Comparison of ENCODE assay signal across 13 cellular contexts in the genomic region with DNA sequence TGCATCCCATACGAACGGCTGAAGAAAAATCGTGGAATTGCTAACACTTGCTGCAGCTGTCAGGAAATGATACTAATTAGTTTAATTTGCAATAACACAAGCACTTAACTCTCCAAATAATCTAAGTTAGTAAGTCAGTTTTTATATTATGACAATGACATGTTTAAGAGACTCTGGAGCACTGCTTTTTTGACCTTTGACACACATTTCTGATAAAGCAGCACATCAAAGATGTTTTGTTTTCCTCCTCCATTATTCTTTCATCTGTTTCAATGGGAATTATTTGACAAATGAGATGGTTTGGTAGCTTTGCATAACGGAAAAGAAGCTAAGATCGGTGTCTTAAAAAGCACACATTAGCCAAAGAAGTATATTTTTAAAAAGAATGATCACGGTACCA.
DNase-seq lines count a peak whose midpoint lies in the region; ATAC-seq, FAIRE-seq and TF ChIP-seq lines count a peak whose summit lies in the region.
"Had no signal": no experiment of that assay in that cellular context is flagged by ENCODE, and none has a peak within 500 bp of the region (broad histone marks: within the 10 kb centered on the region; RNA-seq: fewer than 3 reads in every experiment).

No MANE protein-coding gene starts in this region.

- intact Hi-C loops in gastrocnemius medialis (cut with DNase I; ENCODE audit: low total_unique reads) (no loop called here), posterior cingulate gyrus (cut with DNase I) (loop anchor here (10.0 kb wide), 1 partner anchor 107 kb away; no protein-coding TSS in a partner anchor)

- DNase-seq in HEK293T (ENCODE audit: extremely low spot score) (no peak), SK-N-MC (ENCODE audit: low read depth, low spot score) (no peak), gastrocnemius medialis (no peak), posterior cingulate gyrus (no peak), H54 (ENCODE audit: insufficient read length, low spot score) (no peak)
- DNase-seq in natural killer cell treated with Interleukin-12 subunit alpha and Interleukin-12 subunit beta and Interleukin-15 and Interleukin-18, amount 100 ng/mL, for 72 hours (ENCODE audit: low spot score), result no peak
- DNase-seq: activated CD4-positive, CD25-positive, alpha-beta regulatory T cell; Caco-2; central memory CD4-positive, alpha-beta T cell had no signal

- H3K27ac ChIP-seq in SK-N-MC, result peak overlapping the region; percentile 63
- no peak overlapping the region for H3K27ac ChIP-seq in gastrocnemius medialis

- peaks cover 0 to 3% of the 10 kb centered on the region in 2 donors for H3K4me1 Mint-ChIP-seq in natural killer cell treated with Interleukin-12 subunit alpha and Interleukin-12 subunit beta and Interleukin-15 and Interleukin-18, amount 100 ng/mL, for 72 hours (ENCODE audit: low read depth in 2 of 2)
- H3K4me1 Mint-ChIP-seq: activated T-helper 17 cell treated with anti-CD3 and anti-CD28 coated beads, Interleukin-2, amount 50 U/mL, for 72 hours had no signal

- H3K9me3 ChIP-seq in SK-N-MC (ENCODE audit: low read depth, low read length), result no peaks in the 10 kb centered on the region
- H3K9me3 ChIP-seq in iPS-15b (ENCODE audit: control insufficient read depth, insufficient read depth, low read length), result no peaks in the 10 kb centered on the region
- H3K9me3 ChIP-seq in gastrocnemius medialis, result no peaks in the 10 kb centered on the region
- H3K9me3 ChIP-seq: Caco-2 had no signal

- CTCF ChIA-PET in HEK293T (lab: Yijun Ruan, JAX), result interaction anchor here (0.8 to 0.9 kb wide), 3 partner anchors 9 to 109 kb away, joined by 3 to 5 read pairs (median 3); no protein-coding TSS in a partner anchor

- H3K27ac Mint-ChIP-seq in natural killer cell treated with Interleukin-12 subunit alpha and Interleukin-12 subunit beta and Interleukin-15 and Interleukin-18, amount 100 ng/mL, for 72 hours, result no peak overlapping the region
- H3K27ac Mint-ChIP-seq: activated T-helper 17 cell treated with anti-CD3 and anti-CD28 coated beads, Interleukin-2, amount 50 U/mL, for 72 hours; stimulated activated naive CD8-positive, alpha-beta T cell treated with anti-CD3 and anti-CD28 coated beads, Interleukin-15, Interleukin-2, amounts not matched to agents 100 ng/mL and 50 ng/mL, for 24 hours had no signal

- TF ChIP-seq CTCF in gastrocnemius medialis (IDR thresholded peaks at IDR 0.05 in 4 of 5, conservative IDR thresholded peaks at IDR 0.05 in 1 of 5), result no peak

- ATAC-seq in gastrocnemius medialis (no peak), GM18909 (IDR thresholded peaks at IDR 0.05; ENCODE audit: poor library complexity, unreplicated experiment) (no peak)
- no peak for ATAC-seq in natural killer cell treated with Interleukin-12 subunit alpha and Interleukin-12 subunit beta and Interleukin-15 and Interleukin-18, amount 100 ng/mL, for 72 hours
- ATAC-seq: activated T-helper 17 cell treated with anti-CD3 and anti-CD28 coated beads, Interleukin-2, amount 50 U/mL, for 72 hours had no signal

- peaks cover 4% of the 10 kb centered on the region for H3K27me3 ChIP-seq in iPS-15b (ENCODE audit: control insufficient read depth, insufficient read depth, low read length)
- H3K27me3 ChIP-seq in gastrocnemius medialis, result no peaks in the 10 kb centered on the region

- no peaks in the 10 kb centered on the region for H3K36me3 Mint-ChIP-seq in natural killer cell treated with Interleukin-12 subunit alpha and Interleukin-12 subunit beta and Interleukin-15 and Interleukin-18, amount 100 ng/mL, for 72 hours

- no peak overlapping the region for H3K4me3 Mint-ChIP-seq in natural killer cell treated with Interleukin-12 subunit alpha and Interleukin-12 subunit beta and Interleukin-15 and Interleukin-18, amount 100 ng/mL, for 72 hours
- H3K4me3 Mint-ChIP-seq: activated T-helper 17 cell treated with anti-CD3 and anti-CD28 coated beads, Interleukin-2, amount 50 U/mL, for 72 hours; stimulated activated naive CD8-positive, alpha-beta T cell treated with anti-CD3 and anti-CD28 coated beads, Interleukin-15, Interleukin-2, amounts not matched to agents 100 ng/mL and 50 ng/mL, for 24 hours had no signal

- H3K4me3 ChIP-seq in SK-N-MC (peak overlapping the region; percentile 64), iPS-15b (ENCODE audit: low read depth, low read length) (peak overlapping the region; percentile 20), gastrocnemius medialis (peak overlapping the region; percentile 35 to 44 (median 43))

- H3K36me3 ChIP-seq in SK-N-MC (ENCODE audit: insufficient read depth, low read length), result no peaks in the 10 kb centered on the region
- H3K36me3 ChIP-seq in iPS-15b (ENCODE audit: control insufficient read depth, insufficient read depth, low read length), result no peaks in the 10 kb centered on the region
- no peaks in the 10 kb centered on the region for H3K36me3 ChIP-seq in gastrocnemius medialis

- H3K4me1 ChIP-seq in iPS-15b (ENCODE audit: control insufficient read depth, insufficient read depth, low read length), result peaks cover 11% of the 10 kb centered on the region
- peaks cover 5 to 9% of the 10 kb centered on the region in 2 donors for H3K4me1 ChIP-seq in gastrocnemius medialis

- FAIRE-seq in H54 (lab: Jason Lieb, UNC), result no peak

- H3K9ac ChIP-seq in SK-N-MC (ENCODE audit: insufficient read length), result peak overlapping the region; percentile 61
- H3K9ac ChIP-seq in iPS-15b (ENCODE audit: low read depth, low read length), result no peak overlapping the region

- POLR2A ChIA-PET in HEK293T (lab: Yijun Ruan, JAX), result interaction anchor here (1.3 kb wide), 1 partner anchor 9 kb away, joined by 4 read pairs; no protein-coding TSS in a partner anchor

- in situ Hi-C loops in gastrocnemius medialis (cut with MboI; ENCODE audit: low sequenced_read_pairs in 4 of 4), result no loop called here

- peaks cover 5 to 15% of the 10 kb centered on the region in 2 donors for H3K27me3 Mint-ChIP-seq in natural killer cell treated with Interleukin-12 subunit alpha and Interleukin-12 subunit beta and Interleukin-15 and Interleukin-18, amount 100 ng/mL, for 72 hours

- TF ChIP-seq POLR2A in gastrocnemius medialis (IDR thresholded peaks at IDR 0.05) (no peak), H54 (IDR thresholded peaks at IDR 0.05; ENCODE audit: low read depth, low read length) (no peak)

- no peaks in the 10 kb centered on the region for H3K9me3 Mint-ChIP-seq in natural killer cell treated with Interleukin-12 subunit alpha and Interleukin-12 subunit beta and Interleukin-15 and Interleukin-18, amount 100 ng/mL, for 72 hours
- H3K9me3 Mint-ChIP-seq: activated T-helper 17 cell treated with anti-CD3 and anti-CD28 coated beads, Interleukin-2, amount 50 U/mL, for 72 hours; stimulated activated naive CD8-positive, alpha-beta T cell treated with anti-CD3 and anti-CD28 coated beads, Interleukin-15, Interleukin-2, amounts not matched to agents 100 ng/mL and 50 ng/mL, for 24 hours had no signal

TF ChIP-seq in HEK293T, 16 proteins besides CTCF, POLR2A, EP300 and RAD21:
- TF ChIP-seq, protein P1, sequence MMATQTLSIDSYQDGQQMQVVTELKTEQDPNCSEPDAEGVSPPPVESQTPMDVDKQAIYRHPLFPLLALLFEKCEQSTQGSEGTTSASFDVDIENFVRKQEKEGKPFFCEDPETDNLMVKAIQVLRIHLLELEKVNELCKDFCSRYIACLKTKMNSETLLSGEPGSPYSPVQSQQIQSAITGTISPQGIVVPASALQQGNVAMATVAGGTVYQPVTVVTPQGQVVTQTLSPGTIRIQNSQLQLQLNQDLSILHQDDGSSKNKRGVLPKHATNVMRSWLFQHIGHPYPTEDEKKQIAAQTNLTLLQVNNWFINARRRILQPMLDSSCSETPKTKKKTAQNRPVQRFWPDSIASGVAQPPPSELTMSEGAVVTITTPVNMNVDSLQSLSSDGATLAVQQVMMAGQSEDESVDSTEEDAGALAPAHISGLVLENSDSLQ (IDR thresholded peaks at IDR 0.05), result peak; percentile 66
- TF ChIP-seq CTBP1 (IDR thresholded peaks at IDR 0.05; ENCODE audit: borderline replicate concordance) (0 out of 2 replicates have a peak, but pooled peaks have one; percentile 62), L3MBTL2 (conservative IDR thresholded peaks at IDR 0.05) (no peak), FOXM1 (IDR thresholded peaks at IDR 0.05; ENCODE audit: borderline replicate concordance) (no peak)
TF ChIP-seq in HEK293T: peak in this region for 2.
